In the genomic region with DNA sequence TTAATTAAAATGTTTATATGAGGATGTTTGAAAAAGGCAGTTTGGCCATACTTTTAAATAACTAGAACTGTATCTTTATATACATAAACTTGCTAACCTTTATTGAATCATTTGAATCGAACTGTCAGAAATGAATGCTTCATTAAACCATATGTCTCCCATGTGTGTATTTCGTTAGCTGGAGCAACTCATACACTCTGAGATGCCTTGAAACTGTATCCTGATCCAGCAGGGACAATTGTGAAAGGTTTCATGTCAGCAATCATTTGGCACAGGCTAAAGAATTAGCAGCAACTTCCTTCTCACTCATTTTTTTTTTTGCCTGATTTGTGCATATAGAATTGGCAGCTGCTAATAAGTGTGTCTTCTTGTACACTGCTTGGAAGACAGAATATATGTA, we compare ENCODE assay signal across 12 cellular contexts.
DNase-seq lines count a peak whose midpoint lies in the region; ATAC-seq and TF ChIP-seq lines count a peak whose summit lies in the region.
"Had no signal": no experiment of that assay in that cellular context is flagged by ENCODE, and none has a peak within 500 bp of the region (broad histone marks: within the 10 kb centered on the region; RNA-seq: fewer than 3 reads in every experiment).

No MANE protein-coding gene starts in this region.

- ATAC-seq in SK-N-SH treated with all-trans-retinoic acid at 6 μM for 48 hours = peak; percentile 71
- ATAC-seq in foreskin keratinocyte = peak; percentile 34

- no peak overlapping the region for H3K9ac ChIP-seq in subcutaneous abdominal adipose tissue (ENCODE audit: low read length in 5 of 5)

- POLR2A ChIA-PET in MCF 10A (lab: Yijun Ruan, JAX) = interaction anchor here (0.7 to 0.9 kb wide), 2 partner anchors 19 to 1991 kb away, joined by 3 read pairs; no protein-coding TSS in a partner anchor

- H3K36me3 Mint-ChIP-seq in MCF 10A (ENCODE audit: insufficient read depth, unreplicated experiment) = peaks cover 6% of the 10 kb centered on the region
- H3K36me3 Mint-ChIP-seq: activated naive CD8-positive, alpha-beta T cell; memory B cell had no signal

- H3K36me3 ChIP-seq in breast epithelium = no peaks in the 10 kb centered on the region
- H3K36me3 ChIP-seq in subcutaneous abdominal adipose tissue (ENCODE audit: control insufficient read depth in 5 of 5, insufficient read depth in 5 of 5, low read length in 5 of 5) = no peaks in the 10 kb centered on the region

- H3K27me3 Mint-ChIP-seq in MCF 10A (ENCODE audit: insufficient read depth, unreplicated experiment) = no peaks in the 10 kb centered on the region
- H3K27me3 Mint-ChIP-seq: activated CD4-positive, alpha-beta memory T cell treated with anti-CD3 and anti-CD28 coated beads, Interleukin-2, amount 10 ng/mL, durations not matched to agents 7 days and 5 days; activated naive CD8-positive, alpha-beta T cell had no signal

- intact Hi-C loops in MCF 10A (cut with micrococcal nuclease) (no loop called here), breast epithelium (cut with DNase I; ENCODE audit: low total_unique reads) (no loop called here)

- H3K9me3 ChIP-seq in breast epithelium = no peaks in the 10 kb centered on the region
- H3K9me3 ChIP-seq in subcutaneous abdominal adipose tissue (ENCODE audit: control insufficient read depth in 5 of 5, low read length in 5 of 5) = no peaks in the 10 kb centered on the region

- CTCF ChIA-PET in MCF 10A (lab: Yijun Ruan, JAX) = interaction anchor here (0.7 to 2.7 kb wide), 4 partner anchors 15 to 366 kb away, joined by 4 to 19 read pairs (median 4); no protein-coding TSS in a partner anchor

- H3K9me3 Mint-ChIP-seq in MCF 10A (ENCODE audit: unreplicated experiment) = peaks cover 13% of the 10 kb centered on the region

- no TSS peak for BruUV-seq in MCF 10A (replicated peaks; lab: Mats Ljungman, UMichigan)

- H3K27ac ChIP-seq in breast epithelium = no peak overlapping the region
- H3K27ac ChIP-seq in foreskin keratinocyte = peak overlapping the region; percentile 92
- H3K27ac ChIP-seq in subcutaneous abdominal adipose tissue (ENCODE audit: low read depth, low read length) = peak overlapping the region; percentile 15

- TF ChIP-seq CTCF in MCF 10A (IDR thresholded peaks at IDR 0.05; ENCODE audit: unreplicated experiment) (no peak), breast epithelium (IDR thresholded peaks at IDR 0.05) (no peak), foreskin keratinocyte (conservative IDR thresholded peaks at IDR 0.05) (no peak)

- H3K4me1 Mint-ChIP-seq in MCF 10A (ENCODE audit: insufficient read depth, unreplicated experiment) = peaks cover 25% of the 10 kb centered on the region
- H3K4me1 Mint-ChIP-seq: activated CD4-positive, alpha-beta memory T cell treated with anti-CD3 and anti-CD28 coated beads, Interleukin-2, amount 10 ng/mL, durations not matched to agents 7 days and 5 days; memory B cell had no signal

- DNase-seq in MCF 10A (ENCODE audit: unreplicated experiment) (peak; percentile 83), breast epithelium (ENCODE audit: low spot score in 2 of 2) (no peak), foreskin keratinocyte (no peak), NCI-H1930 (lab: John Stamatoyannopoulos, UW) (no peak), SK-N-DZ (ENCODE audit: low spot score) (no peak), NCI-H2081 (lab: John Stamatoyannopoulos, UW) (no peak)
- DNase-seq: activated CD4-positive, alpha-beta memory T cell treated with anti-CD3 and anti-CD28 coated beads, Interleukin-2, amount 10 ng/mL, durations not matched to agents 7 days and 5 days; NCI-H187 treated with DMSO at 0.1 percent for 48 hours had no signal

- H3K27me3 ChIP-seq in breast epithelium (no peaks in the 10 kb centered on the region), foreskin keratinocyte (no peaks in the 10 kb centered on the region), subcutaneous abdominal adipose tissue (ENCODE audit: control insufficient read depth in 5 of 5, insufficient read depth in 4 of 5, low read length in 5 of 5) (no peaks in the 10 kb centered on the region)

- no peak for TF ChIP-seq POLR2A in breast epithelium (IDR thresholded peaks at IDR 0.05)

- peak overlapping the region; percentile 64 for H3K4me3 Mint-ChIP-seq in MCF 10A (ENCODE audit: unreplicated experiment)
- H3K4me3 Mint-ChIP-seq: activated CD4-positive, alpha-beta memory T cell treated with anti-CD3 and anti-CD28 coated beads, Interleukin-2, amount 10 ng/mL, durations not matched to agents 7 days and 5 days; activated naive CD8-positive, alpha-beta T cell; memory B cell had no signal

- peak overlapping the region; percentile 84 for H3K27ac Mint-ChIP-seq in MCF 10A (ENCODE audit: low read depth, unreplicated experiment)
- H3K27ac Mint-ChIP-seq: activated CD4-positive, alpha-beta memory T cell treated with anti-CD3 and anti-CD28 coated beads, Interleukin-2, amount 10 ng/mL, durations not matched to agents 7 days and 5 days; activated naive CD8-positive, alpha-beta T cell; memory B cell had no signal

- H3K4me3 ChIP-seq in breast epithelium (no peak overlapping the region), subcutaneous abdominal adipose tissue (ENCODE audit: low read depth in 1 of 5, low read length in 5 of 5) (no peak overlapping the region)

- H3K4me1 ChIP-seq in breast epithelium (no peaks in the 10 kb centered on the region), foreskin keratinocyte (peaks cover 23% of the 10 kb centered on the region), subcutaneous abdominal adipose tissue (ENCODE audit: control insufficient read depth in 5 of 5, insufficient read depth in 5 of 5, low read length in 5 of 5) (peaks cover 0 to 16% (median 9%) of the 10 kb centered on the region in 5 donors)

TF ChIP-seq in SK-N-SH treated with all-trans-retinoic acid at 6 μM for 48 hours, 23 proteins besides CTCF, POLR2A, EP300 and RAD21:
- TF ChIP-seq, protein P1, sequence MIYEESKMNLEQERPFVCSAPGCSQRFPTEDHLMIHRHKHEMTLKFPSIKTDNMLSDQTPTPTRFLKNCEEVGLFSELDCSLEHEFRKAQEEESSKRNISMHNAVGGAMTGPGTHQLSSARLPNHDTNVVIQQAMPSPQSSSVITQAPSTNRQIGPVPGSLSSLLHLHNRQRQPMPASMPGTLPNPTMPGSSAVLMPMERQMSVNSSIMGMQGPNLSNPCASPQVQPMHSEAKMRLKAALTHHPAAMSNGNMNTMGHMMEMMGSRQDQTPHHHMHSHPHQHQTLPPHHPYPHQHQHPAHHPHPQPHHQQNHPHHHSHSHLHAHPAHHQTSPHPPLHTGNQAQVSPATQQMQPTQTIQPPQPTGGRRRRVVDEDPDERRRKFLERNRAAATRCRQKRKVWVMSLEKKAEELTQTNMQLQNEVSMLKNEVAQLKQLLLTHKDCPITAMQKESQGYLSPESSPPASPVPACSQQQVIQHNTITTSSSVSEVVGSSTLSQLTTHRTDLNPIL (CRISPR knock-in tag; IDR thresholded peaks at IDR 0.05; ENCODE audit: low read depth) = no peak
- TF ChIP-seq, protein P2, sequence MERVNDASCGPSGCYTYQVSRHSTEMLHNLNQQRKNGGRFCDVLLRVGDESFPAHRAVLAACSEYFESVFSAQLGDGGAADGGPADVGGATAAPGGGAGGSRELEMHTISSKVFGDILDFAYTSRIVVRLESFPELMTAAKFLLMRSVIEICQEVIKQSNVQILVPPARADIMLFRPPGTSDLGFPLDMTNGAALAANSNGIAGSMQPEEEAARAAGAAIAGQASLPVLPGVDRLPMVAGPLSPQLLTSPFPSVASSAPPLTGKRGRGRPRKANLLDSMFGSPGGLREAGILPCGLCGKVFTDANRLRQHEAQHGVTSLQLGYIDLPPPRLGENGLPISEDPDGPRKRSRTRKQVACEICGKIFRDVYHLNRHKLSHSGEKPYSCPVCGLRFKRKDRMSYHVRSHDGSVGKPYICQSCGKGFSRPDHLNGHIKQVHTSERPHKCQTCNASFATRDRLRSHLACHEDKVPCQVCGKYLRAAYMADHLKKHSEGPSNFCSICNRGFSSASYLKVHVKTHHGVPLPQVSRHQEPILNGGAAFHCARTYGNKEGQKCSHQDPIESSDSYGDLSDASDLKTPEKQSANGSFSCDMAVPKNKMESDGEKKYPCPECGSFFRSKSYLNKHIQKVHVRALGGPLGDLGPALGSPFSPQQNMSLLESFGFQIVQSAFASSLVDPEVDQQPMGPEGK (CRISPR knock-in tag; IDR thresholded peaks at IDR 0.05; ENCODE audit: borderline replicate concordance) = no peak
- TF ChIP-seq CSDC2 (CRISPR knock-in tag; IDR thresholded peaks at IDR 0.05) (no peak), RARB (CRISPR knock-in tag; IDR thresholded peaks at IDR 0.05) (no peak), TOX (CRISPR knock-in tag; IDR thresholded peaks at IDR 0.05; ENCODE audit: borderline replicate concordance) (no peak), ZNF70 (CRISPR knock-in tag; IDR thresholded peaks at IDR 0.05) (no peak), ZFP30 (CRISPR knock-in tag; IDR thresholded peaks at IDR 0.05) (no peak)
- TF ChIP-seq, protein P3, sequence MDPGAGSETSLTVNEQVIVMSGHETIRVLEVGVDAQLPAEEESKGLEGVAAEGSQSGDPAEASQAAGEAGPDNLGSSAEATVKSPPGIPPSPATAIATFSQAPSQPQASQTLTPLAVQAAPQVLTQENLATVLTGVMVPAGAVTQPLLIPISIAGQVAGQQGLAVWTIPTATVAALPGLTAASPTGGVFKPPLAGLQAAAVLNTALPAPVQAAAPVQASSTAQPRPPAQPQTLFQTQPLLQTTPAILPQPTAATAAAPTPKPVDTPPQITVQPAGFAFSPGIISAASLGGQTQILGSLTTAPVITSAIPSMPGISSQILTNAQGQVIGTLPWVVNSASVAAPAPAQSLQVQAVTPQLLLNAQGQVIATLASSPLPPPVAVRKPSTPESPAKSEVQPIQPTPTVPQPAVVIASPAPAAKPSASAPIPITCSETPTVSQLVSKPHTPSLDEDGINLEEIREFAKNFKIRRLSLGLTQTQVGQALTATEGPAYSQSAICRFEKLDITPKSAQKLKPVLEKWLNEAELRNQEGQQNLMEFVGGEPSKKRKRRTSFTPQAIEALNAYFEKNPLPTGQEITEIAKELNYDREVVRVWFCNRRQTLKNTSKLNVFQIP (CRISPR knock-in tag; IDR thresholded peaks at IDR 0.05; ENCODE audit: borderline replicate concordance, low read depth) = no peak

Comparison
In these comparisons a context has a peak if more than half of its experiments do, and no peak if none do; other contexts are left out.
1. H3K27ac ChIP-seq: peak in foreskin keratinocyte (single experiment) and subcutaneous abdominal adipose tissue (single experiment); none in breast epithelium (0 of 2).